ENCODE assay signal across 13 cellular contexts in genomic region chr6:112222111-112222726, GRCh38. TPM values are rescaled to one million over a fixed set of nuclear protein-coding genes. Genes with fewer than 3 reads are reported as not detected.
DNase-seq lines count a peak whose midpoint lies in the region; ATAC-seq and TF ChIP-seq lines count a peak whose summit lies in the region.
"Had no signal": no experiment of that assay in that cellular context is flagged by ENCODE, and none has a peak within 500 bp of the region (broad histone marks: within the 10 kb centered on the region; RNA-seq: fewer than 3 reads in every experiment).

No MANE protein-coding gene starts in this region.

- H3K36me3 Mint-ChIP-seq in GM23338 (ENCODE audit: low read depth) = no peaks in the 10 kb centered on the region; the same call in 2 of the 3 replicates

- H3F3A ChIP-seq in GM23338 (replicated peaks; ENCODE audit: low read depth) = no peaks in the 10 kb centered on the region

- H3K9me3 Mint-ChIP-seq in GM23338 = no peaks in the 10 kb centered on the region
- H3K9me3 Mint-ChIP-seq: H9; T-helper 1 cell treated with Interleukin-12 subunit alpha and Interleukin-12 subunit beta and Interleukin-4 antibody, amounts not matched to agents 30 μg/mL and 1 μg/mL, for 36 hours had no signal

- H3K36me3 ChIP-seq in GM23338 (ENCODE audit: insufficient read depth) (no peaks in the 10 kb centered on the region), lung (ENCODE audit: control insufficient read depth in 2 of 2, insufficient read depth in 2 of 2, low read length in 2 of 2) (no peaks in the 10 kb centered on the region), thoracic aorta (no peaks in the 10 kb centered on the region), spleen (no peaks in the 10 kb centered on the region)

- WGBS in lung, 2 donors = 70 to 74% methylated on average over 4 of the region's 4 CpGs
- WGBS in spleen, 5 donors = 84 to 94% (median 89%) methylated on average over 4 of the region's 4 CpGs

- DNase-seq in GM23338 (ENCODE audit: low spot score) (no peak), caudate nucleus (lab: John Stamatoyannopoulos, UW) (no peak), lung (ENCODE audit: low spot score) (no peak), thoracic aorta (ENCODE audit: low spot score) (no peak), spleen (no peak), NCI-H510A (lab: John Stamatoyannopoulos, UW) (no peak), iPS-NIHi7 (ENCODE audit: extremely low spot score) (no peak)
- no peak for DNase-seq in activated CD8-positive, alpha-beta memory T cell treated with anti-CD3 and anti-CD28 coated beads, Interleukin-2, amount 50 U/mL, for 4 hours
- DNase-seq: body of pancreas, foreskin melanocyte, H9, MV-4-11 had no signal

- no peaks in the 10 kb centered on the region for H3K4me1 ChIP-seq in GM23338 (ENCODE audit: insufficient read depth)
- H3K4me1 ChIP-seq in lung (ENCODE audit: control insufficient read depth in 2 of 2, insufficient read depth in 2 of 2, low read length in 2 of 2) = peaks cover 6 to 49% of the 10 kb centered on the region in 2 donors
- H3K4me1 ChIP-seq in thoracic aorta (ENCODE audit: control insufficient read depth in 1 of 2, low read depth in 2 of 2) = peaks cover 14 to 38% of the 10 kb centered on the region in 2 donors
- H3K4me1 ChIP-seq in spleen = no peaks in the 10 kb centered on the region
- H3K4me1 ChIP-seq: body of pancreas had no signal

- no peak overlapping the region for H3K4me3 Mint-ChIP-seq in GM23338
- H3K4me3 Mint-ChIP-seq: H9; T-helper 1 cell treated with Interleukin-12 subunit alpha and Interleukin-12 subunit beta and Interleukin-4 antibody, amounts not matched to agents 30 μg/mL and 1 μg/mL, for 36 hours had no signal

- H4K20me1 ChIP-seq in GM23338 (replicated peaks; ENCODE audit: insufficient read depth) = no peaks in the 10 kb centered on the region

- H3K27me3 Mint-ChIP-seq in GM23338 (ENCODE audit: insufficient read depth, low read depth, poor library complexity) = peaks cover 3% of the 10 kb centered on the region

- peak overlapping the region; percentile 88 for H2AFZ ChIP-seq in GM23338

- no peak overlapping the region; the same call in 1 of the 2 replicates for H3K4me2 ChIP-seq in GM23338

- no peaks in the 10 kb centered on the region for H3K9me3 ChIP-seq in lung (ENCODE audit: control insufficient read depth in 2 of 2, insufficient read depth in 1 of 2, low read length in 1 of 2)
- no peaks in the 10 kb centered on the region for H3K9me3 ChIP-seq in thoracic aorta
- no peaks in the 10 kb centered on the region for H3K9me3 ChIP-seq in spleen
- H3K9me3 ChIP-seq: body of pancreas had no signal

- peaks cover 11% of the 10 kb centered on the region; the same call in 2 of the 3 replicates for H3K4me1 Mint-ChIP-seq in GM23338
- H3K4me1 Mint-ChIP-seq: H9 had no signal

- H3K4me3 ChIP-seq in GM23338 (no peak overlapping the region), lung (no peak overlapping the region), thoracic aorta (no peak overlapping the region), spleen (no peak overlapping the region)
- H3K4me3 ChIP-seq: body of pancreas had no signal

- ATAC-seq in GM23338 (no peak), lung (ENCODE audit: insufficient read depth, low FRiP score) (peak; percentile 8), thoracic aorta (ENCODE audit: insufficient number of reproducible peaks, low FRiP score, low read depth) (no peak)
- ATAC-seq: body of pancreas had no signal

- TF ChIP-seq CTCF in GM23338 (conservative IDR thresholded peaks at IDR 0.05; ENCODE audit: low read depth in 2 of 2) (no peak), lung (IDR thresholded peaks at IDR 0.05; ENCODE audit: control extremely low read depth, extremely low read depth) (no peak), thoracic aorta (IDR thresholded peaks at IDR 0.05) (no peak), spleen (IDR thresholded peaks at IDR 0.05 in 8 of 11, conservative IDR thresholded peaks at IDR 0.05 in 3 of 11) (no peak)

- no peak overlapping the region for H3K27ac Mint-ChIP-seq in GM23338
- H3K27ac Mint-ChIP-seq: H9; T-helper 1 cell treated with Interleukin-12 subunit alpha and Interleukin-12 subunit beta and Interleukin-4 antibody, amounts not matched to agents 30 μg/mL and 1 μg/mL, for 36 hours had no signal

- H3K27ac ChIP-seq in GM23338 (ENCODE audit: low read depth) = no peak overlapping the region
- peak overlapping the region; percentile 71 for H3K27ac ChIP-seq in caudate nucleus (ENCODE audit: low read depth, low read length)
- H3K27ac ChIP-seq in lung (ENCODE audit: low read depth in 1 of 2, low read length in 1 of 2) = peak overlapping the region; percentile 80 to 81
- H3K27ac ChIP-seq in thoracic aorta = peak overlapping the region; percentile 31 to 73
- H3K27ac ChIP-seq in spleen = no peak overlapping the region
- H3K27ac ChIP-seq: body of pancreas had no signal

- TF ChIP-seq POLR2A in spleen (IDR thresholded peaks at IDR 0.05) = no peak

- intact Hi-C loops in spleen (cut with DNase I; ENCODE audit: low total_unique reads) = no loop called here

- no peaks in the 10 kb centered on the region; the same call in 1 of the 2 replicates for H3K9me2 ChIP-seq in GM23338 (ENCODE audit: insufficient read depth)

- H3K27me3 ChIP-seq in GM23338 (ENCODE audit: insufficient read depth) (no peaks in the 10 kb centered on the region), lung (ENCODE audit: control insufficient read depth, insufficient read depth) (no peaks in the 10 kb centered on the region), thoracic aorta (replicated peaks; ENCODE audit: insufficient read depth) (no peaks in the 10 kb centered on the region), spleen (replicated peaks in 1 of 7) (peaks cover 0 to 14% (median 0%) of the 10 kb centered on the region in 7 donors)
- H3K27me3 ChIP-seq: body of pancreas had no signal

- H3K79me2 ChIP-seq in GM23338 (replicated peaks; ENCODE audit: insufficient read depth) = no peaks in the 10 kb centered on the region

TF ChIP-seq in GM23338, 12 proteins besides CTCF, POLR2A, EP300 and RAD21:
- no peak for TF ChIP-seq EZH2 (IDR thresholded peaks at IDR 0.05; ENCODE audit: low read depth, unreplicated experiment)

RNA-seq across cellular contexts. Expression of gene LAMA4, which starts 32.1 kb away (rescaled TPM):
- total RNA-seq in GM23338 (2014; rRNA removed; shearing (Covaris generic)) = 1.7 and 4.9 TPM in 2 replicates
- 2.8 TPM in 2 replicates for polyA plus RNA-seq in GM23338 (2016; fragmentation: Nextera tagmentation; extraction: Ambion mirVana)
- 100 to 1,000 TPM; 121 to 261 TPM for total RNA-seq in lung
- 10 to 100 TPM; 28.4 to 38.6 TPM for polyA plus RNA-seq in lung
- 10 to 100 TPM; 34.9 to 66.7 TPM for total RNA-seq in thoracic aorta
- total RNA-seq in spleen = 1 to 10 TPM; 1.0 to 3.7 (median 3.0) TPM
- 1 to 10 TPM in 2 of 3 donors, under 1 TPM in 1; 0.76 to 2.5 (median 2.4) TPM for polyA plus RNA-seq in spleen

Comparison
In these comparisons a context has a peak if more than half of its experiments do, and no peak if none do; other contexts are left out.
1. H3K27ac ChIP-seq: peak in caudate nucleus (single experiment), lung (2 of 2) and thoracic aorta (2 of 2); none in GM23338 (single experiment) and spleen (0 of 8).